1 cellular context compared by ENCODE assay signal in the genomic region with DNA sequence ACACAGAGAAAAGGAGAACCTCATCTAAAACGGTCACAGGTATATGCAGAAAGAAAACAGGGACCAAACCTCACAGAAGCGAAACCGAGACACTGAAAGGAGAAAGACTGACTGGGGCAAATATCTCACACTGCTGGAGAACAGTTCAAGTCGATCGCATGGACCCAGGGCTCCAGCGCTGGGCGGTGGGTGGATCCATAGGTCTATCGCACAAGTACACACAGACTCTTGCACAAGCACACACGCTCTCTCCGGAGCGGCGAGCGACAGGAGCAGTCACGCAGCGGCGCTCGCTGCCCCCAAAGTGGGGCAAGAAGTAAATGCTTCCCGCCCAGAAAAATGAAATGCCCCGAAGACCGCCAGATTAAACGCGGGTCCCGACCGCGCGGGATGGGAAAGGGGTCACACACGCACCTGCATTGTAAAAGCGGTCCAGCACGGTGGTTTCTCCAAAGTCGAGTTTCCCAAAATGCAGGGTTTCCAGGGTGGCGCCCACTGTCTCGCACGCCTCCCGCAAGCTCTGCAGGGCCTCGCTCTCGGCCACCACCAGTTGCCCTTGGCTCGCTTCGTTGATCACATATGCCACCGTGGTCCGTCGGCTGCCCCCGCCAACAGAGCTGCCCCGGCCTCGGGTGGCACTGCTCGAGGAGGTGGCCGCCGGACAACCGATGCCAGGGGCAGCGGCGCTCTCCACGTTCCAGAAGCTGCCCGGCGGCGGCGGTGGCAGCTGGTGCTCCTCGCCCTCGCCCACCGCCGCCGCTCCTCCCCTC.
A peak's percentile ranks its signal among the peaks of the same experiment; 100 is the strongest.
TF ChIP-seq lines count a peak whose summit lies in the region.

No MANE protein-coding gene starts in this region.

TF ChIP-seq in K562, 482 proteins besides CTCF, POLR2A, EP300 and RAD21 (continued from another document and continues in another):
- TF ChIP-seq CTCFL (IDR thresholded peaks at IDR 0.05; ENCODE audit: borderline replicate concordance, insufficient read depth, low read depth, low read length, poor library complexity, severe bottlenecking) (no peak), ETV5 (CRISPR knock-in tag; IDR thresholded peaks at IDR 0.05; ENCODE audit: low read depth) (no peak), ZNF124 (CRISPR knock-in tag; IDR thresholded peaks at IDR 0.05) (no peak), STAT5B (CRISPR knock-in tag; IDR thresholded peaks at IDR 0.05) (no peak), ZNF133 (CRISPR knock-in tag; IDR thresholded peaks at IDR 0.05) (no peak), DMBX1 (CRISPR knock-in tag; IDR thresholded peaks at IDR 0.05; ENCODE audit: borderline replicate concordance) (peak; percentile 49; the same call in 1 of the 2 replicates), ZNF76 (CRISPR knock-in tag; IDR thresholded peaks at IDR 0.05; ENCODE audit: borderline replicate concordance) (no peak), GTF3C2 (IDR thresholded peaks at IDR 0.05; ENCODE audit: borderline replicate concordance, extremely low read depth, insufficient read length) (no peak), MTA2 (IDR thresholded peaks at IDR 0.05; ENCODE audit: low read depth) (no peak), BCL6 (CRISPR knock-in tag; IDR thresholded peaks at IDR 0.05) (no peak), DIDO1 (tag; IDR thresholded peaks at IDR 0.05; ENCODE audit: low read depth) (no peak), OTX1 (CRISPR knock-in tag; IDR thresholded peaks at IDR 0.05) (0 out of 2 replicates have a peak, but pooled peaks have one; percentile 45), ATF6 (CRISPR knock-in tag; IDR thresholded peaks at IDR 0.05) (no peak), SMAD1 (IDR thresholded peaks at IDR 0.05; ENCODE audit: low read depth, low read length, partially characterized antibody) (no peak), HEY1 (CRISPR knock-in tag; IDR thresholded peaks at IDR 0.05; ENCODE audit: borderline replicate concordance) (no peak), ATF7 (IDR thresholded peaks at IDR 0.05) (peak; percentile 13; the same call in 1 of the 2 replicates), POLR3A (IDR thresholded peaks at IDR 0.05; ENCODE audit: borderline replicate concordance, extremely low read depth, insufficient read depth, insufficient read length) (no peak), KHSRP (IDR thresholded peaks at IDR 0.05) (no peak), ZNF263 (CRISPR knock-in tag; IDR thresholded peaks at IDR 0.05; ENCODE audit: borderline replicate concordance) (peak; percentile 72), HES1 (IDR thresholded peaks at IDR 0.05; ENCODE audit: low read depth) (no peak), ZZZ3 (IDR thresholded peaks at IDR 0.05) (no peak), TAL1 (IDR thresholded peaks at IDR 0.05) (no peak), HNRNPLL (IDR thresholded peaks at IDR 0.05; ENCODE audit: low read depth, low read length, poor library complexity, severe bottlenecking) (peak; percentile 88), ARID2 (IDR thresholded peaks at IDR 0.05) (no peak), FOXK1 (CRISPR knock-in tag; IDR thresholded peaks at IDR 0.05; ENCODE audit: borderline replicate concordance) (no peak), CCNT2 (IDR thresholded peaks at IDR 0.05; ENCODE audit: borderline replicate concordance, extremely low read depth, insufficient read length, low read depth, low read length) (no peak), KAT2B (IDR thresholded peaks at IDR 0.05; ENCODE audit: low read depth, low read length) (no peak), ZHX1 (conservative IDR thresholded peaks at IDR 0.05; ENCODE audit: low read length) (no peak), HNRNPK (IDR thresholded peaks at IDR 0.05; ENCODE audit: low read depth, low read length, poor library complexity, severe bottlenecking) (no peak), POLR2AphosphoS5 (IDR thresholded peaks at IDR 0.05; ENCODE audit: control insufficient read depth, insufficient read depth, low read depth, low read length) (0 out of 2 replicates have a peak, but pooled peaks have one; percentile 24), MYC (IDR thresholded peaks at IDR 0.05; ENCODE audit: low read depth, low read length) (peak; percentile 65; the same call in 1 of the 2 replicates), MYC (CRISPR knock-in tag; IDR thresholded peaks at IDR 0.05; ENCODE audit: borderline replicate concordance, low read depth) (no peak), ZBTB26 (CRISPR knock-in tag; IDR thresholded peaks at IDR 0.05) (0 out of 2 replicates have a peak, but pooled peaks have one; percentile 24), ZNF408 (CRISPR knock-in tag; IDR thresholded peaks at IDR 0.05; ENCODE audit: low read depth) (no peak)
- TF ChIP-seq, protein P1, sequence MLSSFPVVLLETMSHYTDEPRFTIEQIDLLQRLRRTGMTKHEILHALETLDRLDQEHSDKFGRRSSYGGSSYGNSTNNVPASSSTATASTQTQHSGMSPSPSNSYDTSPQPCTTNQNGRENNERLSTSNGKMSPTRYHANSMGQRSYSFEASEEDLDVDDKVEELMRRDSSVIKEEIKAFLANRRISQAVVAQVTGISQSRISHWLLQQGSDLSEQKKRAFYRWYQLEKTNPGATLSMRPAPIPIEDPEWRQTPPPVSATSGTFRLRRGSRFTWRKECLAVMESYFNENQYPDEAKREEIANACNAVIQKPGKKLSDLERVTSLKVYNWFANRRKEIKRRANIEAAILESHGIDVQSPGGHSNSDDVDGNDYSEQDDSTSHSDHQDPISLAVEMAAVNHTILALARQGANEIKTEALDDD (IDR thresholded peaks at IDR 0.05), result no peak
- TF ChIP-seq, protein P2, sequence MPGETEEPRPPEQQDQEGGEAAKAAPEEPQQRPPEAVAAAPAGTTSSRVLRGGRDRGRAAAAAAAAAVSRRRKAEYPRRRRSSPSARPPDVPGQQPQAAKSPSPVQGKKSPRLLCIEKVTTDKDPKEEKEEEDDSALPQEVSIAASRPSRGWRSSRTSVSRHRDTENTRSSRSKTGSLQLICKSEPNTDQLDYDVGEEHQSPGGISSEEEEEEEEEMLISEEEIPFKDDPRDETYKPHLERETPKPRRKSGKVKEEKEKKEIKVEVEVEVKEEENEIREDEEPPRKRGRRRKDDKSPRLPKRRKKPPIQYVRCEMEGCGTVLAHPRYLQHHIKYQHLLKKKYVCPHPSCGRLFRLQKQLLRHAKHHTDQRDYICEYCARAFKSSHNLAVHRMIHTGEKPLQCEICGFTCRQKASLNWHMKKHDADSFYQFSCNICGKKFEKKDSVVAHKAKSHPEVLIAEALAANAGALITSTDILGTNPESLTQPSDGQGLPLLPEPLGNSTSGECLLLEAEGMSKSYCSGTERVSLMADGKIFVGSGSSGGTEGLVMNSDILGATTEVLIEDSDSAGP (CRISPR knock-in tag; IDR thresholded peaks at IDR 0.05), result no peak
- TF ChIP-seq, protein P3, sequence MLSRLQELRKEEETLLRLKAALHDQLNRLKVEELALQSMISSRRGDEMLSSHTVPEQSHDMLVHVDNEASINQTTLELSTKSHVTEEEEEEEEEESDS (CRISPR knock-in tag; IDR thresholded peaks at IDR 0.05), result no peak
- TF ChIP-seq, protein P4, sequence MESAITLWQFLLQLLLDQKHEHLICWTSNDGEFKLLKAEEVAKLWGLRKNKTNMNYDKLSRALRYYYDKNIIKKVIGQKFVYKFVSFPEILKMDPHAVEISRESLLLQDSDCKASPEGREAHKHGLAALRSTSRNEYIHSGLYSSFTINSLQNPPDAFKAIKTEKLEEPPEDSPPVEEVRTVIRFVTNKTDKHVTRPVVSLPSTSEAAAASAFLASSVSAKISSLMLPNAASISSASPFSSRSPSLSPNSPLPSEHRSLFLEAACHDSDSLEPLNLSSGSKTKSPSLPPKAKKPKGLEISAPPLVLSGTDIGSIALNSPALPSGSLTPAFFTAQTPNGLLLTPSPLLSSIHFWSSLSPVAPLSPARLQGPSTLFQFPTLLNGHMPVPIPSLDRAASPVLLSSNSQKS (CRISPR knock-in tag; IDR thresholded peaks at IDR 0.05), result no peak
- TF ChIP-seq, protein P5, sequence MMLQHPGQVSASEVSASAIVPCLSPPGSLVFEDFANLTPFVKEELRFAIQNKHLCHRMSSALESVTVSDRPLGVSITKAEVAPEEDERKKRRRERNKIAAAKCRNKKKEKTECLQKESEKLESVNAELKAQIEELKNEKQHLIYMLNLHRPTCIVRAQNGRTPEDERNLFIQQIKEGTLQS (IDR thresholded peaks at IDR 0.05), result 0 out of 2 replicates have a peak, but pooled peaks have one; percentile 9
- TF ChIP-seq, protein P5 (CRISPR knock-in tag; conservative IDR thresholded peaks at IDR 0.05), result no peak
